Comparison of ENCODE assay signal across 30 cellular contexts in the genomic region with DNA sequence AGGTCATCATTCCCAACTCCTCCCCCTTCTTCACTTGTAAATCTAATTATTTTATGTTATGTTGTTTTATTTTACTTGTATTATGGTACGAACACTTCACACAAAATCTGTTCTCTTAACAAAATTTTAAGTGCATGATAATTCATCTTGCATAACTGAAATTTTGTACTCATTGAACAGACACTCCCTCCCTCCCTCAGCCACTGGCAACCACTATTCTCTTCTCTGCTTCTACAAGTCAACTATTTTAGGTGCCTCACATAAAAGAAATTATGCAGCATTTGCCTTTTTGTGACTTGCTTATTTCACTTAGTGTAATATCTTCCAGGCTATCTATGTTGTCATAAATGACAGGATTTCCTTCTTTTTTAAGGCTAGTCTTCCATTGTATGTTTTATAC. TPM values are rescaled to one million over a fixed set of nuclear protein-coding genes. Genes with fewer than 3 reads are reported as not detected.
"Had no signal": no experiment of that assay in that cellular context is flagged by ENCODE, and none has a peak within 500 bp of the region (broad histone marks: within the 10 kb centered on the region; RNA-seq: fewer than 3 reads in every experiment).

No MANE protein-coding gene starts in this region.

- H3K36me3 Mint-ChIP-seq: activated CD4-positive, alpha-beta memory T cell treated with anti-CD3 and anti-CD28 coated beads for 36 hours; natural killer cell; stimulated activated effector memory CD8-positive, alpha-beta T cell treated with anti-CD3 and anti-CD28 coated beads, Interleukin-12 subunit alpha, Interleukin-12 subunit beta, amount 100 ng/mL, for 72 hours had no signal

- DNase-seq: activated CD4-positive, alpha-beta memory T cell treated with anti-CD3 and anti-CD28 coated beads for 36 hours; activated CD4-positive, alpha-beta T cell treated with anti-CD3 and anti-CD28 coated beads for 4 hours; activated CD8-positive, alpha-beta memory T cell treated with anti-CD3 and anti-CD28 coated beads, Interleukin-2, amount 50 U/mL, for 48 hours; activated gamma-delta T cell treated with Interleukin-2 at 50 U/mL for 16 hours; activated naive CD4-positive, alpha-beta T cell treated with anti-CD3 and anti-CD28 coated beads, Interleukin-2, amount 50 U/mL, for 16 hours; activated T-cell treated with anti-CD3 and anti-CD28 coated beads, Interleukin-2, amount 50 U/mL, for 24 hours; amygdala; cortex of kidney; foreskin keratinocyte; heart right ventricle; kidney glomerular epithelial cell; lower lobe of right lung; mesendoderm; natural killer cell; retina; sigmoid colon; small intestine; stimulated activated CD4-positive, alpha-beta T cell treated with anti-CD3 and anti-CD28 coated beads, Interleukin-4, amount 100 ng/mL, for 24 hours; T-helper 9 cell; thyroid gland; upper lobe of left lung had no signal

- H3K27ac ChIP-seq: foreskin keratinocyte, lower lobe of right lung, sigmoid colon, thyroid gland, upper lobe of left lung, VCaP had no signal

- H3K36me3 ChIP-seq: heart right ventricle, lower lobe of right lung, sigmoid colon, thyroid gland, upper lobe of left lung had no signal

- H3K27me3 Mint-ChIP-seq: progenitor cell of endocrine pancreas had no signal

- H3K9me3 ChIP-seq: heart right ventricle, lower lobe of right lung, sigmoid colon, thyroid gland, upper lobe of left lung had no signal

- ATAC-seq: activated T-helper 17 cell treated with anti-CD3 and anti-CD28 coated beads, Interleukin-2, amount 50 U/mL, for 72 hours; heart right ventricle; left lobe of liver; lower lobe of right lung; natural killer cell; stimulated activated effector memory CD8-positive, alpha-beta T cell treated with anti-CD3 and anti-CD28 coated beads, Interleukin-12 subunit alpha, Interleukin-12 subunit beta, amount 100 ng/mL, for 72 hours had no signal

- H3K27me3 ChIP-seq: foreskin keratinocyte, heart right ventricle, sigmoid colon, thyroid gland, upper lobe of left lung had no signal

- H3K27ac Mint-ChIP-seq: activated CD4-positive, alpha-beta memory T cell treated with anti-CD3 and anti-CD28 coated beads for 36 hours; activated T-cell treated with anti-CD3 and anti-CD28 coated beads, Interleukin-2, amount 50 U/mL, for 24 hours; activated T-helper 17 cell treated with anti-CD3 and anti-CD28 coated beads, Interleukin-2, amount 50 U/mL, for 72 hours; natural killer cell; progenitor cell of endocrine pancreas; stimulated activated effector memory CD8-positive, alpha-beta T cell treated with anti-CD3 and anti-CD28 coated beads, Interleukin-12 subunit alpha, Interleukin-12 subunit beta, amount 100 ng/mL, for 72 hours; stimulated activated naive CD8-positive, alpha-beta T cell treated with anti-CD3 and anti-CD28 coated beads, Interleukin-15, Interleukin-2, amounts not matched to agents 100 ng/mL and 50 ng/mL, for 24 hours; T-helper 1 cell treated with Interleukin-12 subunit alpha and Interleukin-12 subunit beta and Interleukin-4 antibody, amounts not matched to agents 30 μg/mL and 1 μg/mL, for 36 hours had no signal

- H3K4me3 Mint-ChIP-seq: activated CD4-positive, alpha-beta memory T cell treated with anti-CD3 and anti-CD28 coated beads for 36 hours; activated T-cell treated with anti-CD3 and anti-CD28 coated beads, Interleukin-2, amount 50 U/mL, for 24 hours; activated T-helper 17 cell treated with anti-CD3 and anti-CD28 coated beads, Interleukin-2, amount 50 U/mL, for 72 hours; natural killer cell; stimulated activated effector memory CD8-positive, alpha-beta T cell treated with anti-CD3 and anti-CD28 coated beads, Interleukin-12 subunit alpha, Interleukin-12 subunit beta, amount 100 ng/mL, for 72 hours; stimulated activated naive CD8-positive, alpha-beta T cell treated with anti-CD3 and anti-CD28 coated beads, Interleukin-15, Interleukin-2, amounts not matched to agents 100 ng/mL and 50 ng/mL, for 24 hours; T-helper 1 cell treated with Interleukin-12 subunit alpha and Interleukin-12 subunit beta and Interleukin-4 antibody, amounts not matched to agents 30 μg/mL and 1 μg/mL, for 36 hours had no signal

- H3K4me3 ChIP-seq: heart right ventricle, lower lobe of right lung, sigmoid colon, thyroid gland, upper lobe of left lung had no signal

- FAIRE-seq: endothelial cell of umbilical vein, small intestine, TTC549 had no signal

- H3K4me1 Mint-ChIP-seq: natural killer cell; stimulated activated effector memory CD8-positive, alpha-beta T cell treated with anti-CD3 and anti-CD28 coated beads, Interleukin-12 subunit alpha, Interleukin-12 subunit beta, amount 100 ng/mL, for 72 hours had no signal

- H3K9me3 Mint-ChIP-seq: activated CD4-positive, alpha-beta memory T cell treated with anti-CD3 and anti-CD28 coated beads for 36 hours; activated T-cell treated with anti-CD3 and anti-CD28 coated beads, Interleukin-2, amount 50 U/mL, for 24 hours; activated T-helper 17 cell treated with anti-CD3 and anti-CD28 coated beads, Interleukin-2, amount 50 U/mL, for 72 hours; natural killer cell; stimulated activated effector memory CD8-positive, alpha-beta T cell treated with anti-CD3 and anti-CD28 coated beads, Interleukin-12 subunit alpha, Interleukin-12 subunit beta, amount 100 ng/mL, for 72 hours; stimulated activated naive CD8-positive, alpha-beta T cell treated with anti-CD3 and anti-CD28 coated beads, Interleukin-15, Interleukin-2, amounts not matched to agents 100 ng/mL and 50 ng/mL, for 24 hours; T-helper 1 cell treated with Interleukin-12 subunit alpha and Interleukin-12 subunit beta and Interleukin-4 antibody, amounts not matched to agents 30 μg/mL and 1 μg/mL, for 36 hours had no signal

- H3K4me1 ChIP-seq: foreskin keratinocyte, lower lobe of right lung, thyroid gland, upper lobe of left lung had no signal

RNA-seq across cellular contexts. Expression of a gene that starts 30.4 kb away (rescaled TPM):
- total RNA-seq: natural killer cell had no signal
